Comparison of ENCODE assay signal across 13 cellular contexts in the genomic region with DNA sequence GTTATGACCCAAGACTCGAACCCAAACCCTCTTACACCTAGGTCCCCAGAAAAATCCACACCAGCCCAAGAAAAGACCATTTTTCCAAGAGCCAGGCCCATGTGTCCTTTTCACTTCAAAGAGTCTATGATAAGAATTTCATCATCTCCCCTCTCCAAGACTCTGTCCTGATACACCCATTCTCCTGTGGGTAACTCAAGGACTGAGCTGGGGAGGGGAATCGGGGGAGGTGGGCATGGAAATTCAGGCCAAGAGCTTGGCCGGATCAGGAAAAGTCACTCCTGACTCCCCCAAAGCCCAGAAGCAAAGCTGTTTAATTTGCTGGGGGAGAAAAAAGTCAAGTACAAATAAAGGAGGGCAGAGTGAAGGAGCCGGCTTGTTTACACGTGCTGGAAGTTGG. TPM values are rescaled to one million over a fixed set of nuclear protein-coding genes. Genes with fewer than 3 reads are reported as not detected.
DNase-seq lines count a peak whose midpoint lies in the region; ATAC-seq, FAIRE-seq and TF ChIP-seq lines count a peak whose summit lies in the region.
"Had no signal": no experiment of that assay in that cellular context is flagged by ENCODE, and none has a peak within 500 bp of the region (broad histone marks: within the 10 kb centered on the region; RNA-seq: fewer than 3 reads in every experiment).

No MANE protein-coding gene starts in this region.

- H3K27ac ChIP-seq in BLaER1: no peak overlapping the region
- peak overlapping the region; percentile 40 for H3K27ac ChIP-seq in HUES48 (ENCODE audit: low read depth, low read length)
- H3K27ac ChIP-seq in K562 (ENCODE audit: extremely low read depth, low read depth, low read length): no peak overlapping the region
- peak overlapping the region; percentile 18 for H3K27ac ChIP-seq in mesendoderm (ENCODE audit: low read depth, low read length)
- H3K27ac ChIP-seq: stomach had no signal

- peak overlapping the region; percentile 90 for H3K4me2 ChIP-seq in BLaER1
- peak overlapping the region; percentile 41; the same call in 1 of the 2 replicates for H3K4me2 ChIP-seq in K562 (ENCODE audit: insufficient read depth, low read length)
- H3K4me2 ChIP-seq in mesendoderm (ENCODE audit: low read length): peak overlapping the region; percentile 61

- TF ChIP-seq RAD21 in K562 (CRISPR knock-in tag; conservative IDR thresholded peaks at IDR 0.05 in 1 of 2, IDR thresholded peaks at IDR 0.05 in 1 of 2): no peak

- in situ Hi-C loops in K562 (cut with MboI): no loop called here

- peaks cover 37% of the 10 kb centered on the region for H3K79me1 ChIP-seq in mesendoderm (ENCODE audit: low read length)

- intact Hi-C loops in K562 (cut with micrococcal nuclease): loop anchor here (5.0 kb wide), 1 partner anchor 42 kb away; no protein-coding TSS in a partner anchor

- TF ChIP-seq EP300 in K562 (IDR thresholded peaks at IDR 0.05; ENCODE audit: low read length): no peak

- no peak for TF ChIP-seq CTCF in K562 (IDR thresholded peaks at IDR 0.05 in 2 of 3, conservative IDR thresholded peaks at IDR 0.05 in 1 of 3; ENCODE audit: insufficient read depth in 2 of 3, low read depth in 1 of 3, low read length in 3 of 3)

- H3K56ac ChIP-seq in mesendoderm (ENCODE audit: low read length): peak overlapping the region; percentile 75

- H2BK120ac ChIP-seq in mesendoderm (ENCODE audit: low read depth, low read length): no peak overlapping the region

- no peaks in the 10 kb centered on the region for H3K27me3 ChIP-seq in BLaER1
- H3K27me3 ChIP-seq in HUES48 (ENCODE audit: control insufficient read depth, insufficient read depth, low read length): no peaks in the 10 kb centered on the region
- H3K27me3 ChIP-seq in K562 (ENCODE audit: control insufficient read depth in 2 of 2, insufficient read depth in 2 of 2, low read length in 2 of 2): no peaks in the 10 kb centered on the region
- no peaks in the 10 kb centered on the region for H3K27me3 ChIP-seq in mesendoderm (ENCODE audit: insufficient read depth, low read length, poor library complexity)
- H3K27me3 ChIP-seq: stomach had no signal

- H3K36me3 ChIP-seq in BLaER1 (peaks cover 67% of the 10 kb centered on the region), HUES48 (ENCODE audit: control insufficient read depth, insufficient read depth, low read length) (peaks cover 51% of the 10 kb centered on the region), K562 (ENCODE audit: control insufficient read depth, insufficient read depth, low read length) (peaks cover 73% of the 10 kb centered on the region), mesendoderm (ENCODE audit: control insufficient read depth, insufficient read depth, low read length) (peaks cover 24% of the 10 kb centered on the region)

- peaks cover 84% of the 10 kb centered on the region for H4K20me1 ChIP-seq in BLaER1
- peaks cover 28% of the 10 kb centered on the region for H4K20me1 ChIP-seq in K562 (replicated peaks; ENCODE audit: control insufficient read depth, insufficient read depth, low read length)

- no peak overlapping the region for H2BK5ac ChIP-seq in mesendoderm (ENCODE audit: low read length)

- H3K4me3 ChIP-seq in BLaER1 (no peak overlapping the region), HUES48 (ENCODE audit: low read depth, low read length) (no peak overlapping the region), K562 (no peak overlapping the region), mesendoderm (ENCODE audit: low read length) (no peak overlapping the region)
- H3K4me3 ChIP-seq: prostate gland had no signal

- H3K4me1 ChIP-seq in BLaER1 (peaks cover 51% of the 10 kb centered on the region), HUES48 (ENCODE audit: control insufficient read depth, insufficient read depth, low read length) (peaks cover 24% of the 10 kb centered on the region), K562 (replicated peaks in 1 of 2; ENCODE audit: control insufficient read depth in 2 of 2, insufficient read depth in 2 of 2, low read length in 2 of 2) (peaks cover 36 to 39% of the 10 kb centered on the region in 2 experiments), mesendoderm (ENCODE audit: control insufficient read depth, low read depth, low read length) (peaks cover 41% of the 10 kb centered on the region)
- H3K4me1 ChIP-seq: prostate gland had no signal

- H3K23ac ChIP-seq in mesendoderm (ENCODE audit: low read length): no peak overlapping the region

- no peak overlapping the region for H2AFZ ChIP-seq in K562 (ENCODE audit: low read depth, low read length)

- FAIRE-seq in K562 (lab: Jason Lieb, UNC): no peak
- FAIRE-seq: TTC549 had no signal

- no peak overlapping the region for H4K5ac ChIP-seq in mesendoderm (ENCODE audit: low read length)

- BruUV-seq in K562 (replicated peaks; lab: Mats Ljungman, UMichigan): no TSS peak

- WGBS in K562 (ENCODE audit: insufficient coverage, low coverage, missing lambda C conversion rate): 71% methylated on average over 5 of the region's 5 CpGs
- WGBS in mesendoderm (ENCODE audit: extremely low coverage, insufficient coverage, low lambda C conversion rate): no CpG with 5 or more reads among the region's 5 CpGs

- POLR2A ChIA-PET in K562 (lab: Yijun Ruan, JAX): interaction anchor here (0.5 to 1.0 kb wide), 5 partner anchors 11 to 158 kb away, joined by 3 read pairs; partner anchors contain the start of genes DNAJC7 and KLHL11

- no peak for DNase-seq in K562 (ENCODE audit: extremely low read depth in 1 of 4, low spot score in 3 of 4)
- DNase-seq in mesendoderm: no peak
- DNase-seq in NCI-H748 (lab: John Stamatoyannopoulos, UW; ENCODE audit: unreplicated experiment): no peak
- DNase-seq in NCI-H2196 treated with DMSO at 0.1 percent for 48 hours (lab: John Stamatoyannopoulos, UW; ENCODE audit: unreplicated experiment): no peak
- no peak for DNase-seq in erythroblast (lab: John Stamatoyannopoulos, UW)
- DNase-seq in NCI-H446 (lab: John Stamatoyannopoulos, UW): no peak
- DNase-seq: activated CD4-positive, alpha-beta memory T cell treated with anti-CD3 and anti-CD28 coated beads for 36 hours; NCI-H1694; stomach had no signal

- CTCF ChIA-PET in K562 (lab: Yijun Ruan, JAX; ENCODE audit: low intra/inter-chr PET ratio): interaction anchor here (0.6 kb wide), 1 partner anchor 269 kb away, joined by 4 read pairs; no protein-coding TSS in a partner anchor

- peaks cover 10% of the 10 kb centered on the region for H3K9me1 ChIP-seq in K562 (ENCODE audit: control insufficient read depth, insufficient read depth, low read length)

- no peak overlapping the region for H3K4ac ChIP-seq in mesendoderm (ENCODE audit: low read depth, low read length)

- H3K9ac ChIP-seq in BLaER1 (peak overlapping the region; percentile 56; the same call in 1 of the 2 replicates), HUES48 (ENCODE audit: low read depth, low read length) (no peak overlapping the region), K562 (ENCODE audit: insufficient read depth in 1 of 2, low read depth in 2 of 2, low read length in 2 of 2) (peak overlapping the region; percentile 27 to 73; a peak in 3 of 4 replicates), mesendoderm (ENCODE audit: low read length) (peak overlapping the region; percentile 60)

- H3K9me3 ChIP-seq in BLaER1: no peaks in the 10 kb centered on the region
- H3K9me3 ChIP-seq in HUES48 (ENCODE audit: control insufficient read depth, insufficient read depth, low read length): no peaks in the 10 kb centered on the region
- H3K9me3 ChIP-seq in K562 (replicated peaks; ENCODE audit: control insufficient read depth, insufficient read depth, low read depth, low read length): no peaks in the 10 kb centered on the region
- H3K9me3 ChIP-seq: prostate gland, stomach had no signal

- no peak for ATAC-seq in K562

- TF ChIP-seq POLR2A in K562 (conservative IDR thresholded peaks at IDR 0.05) (no peak), erythroblast (IDR thresholded peaks at IDR 0.05; ENCODE audit: low read length) (no peak)

- peaks cover 68% of the 10 kb centered on the region for H3K79me2 ChIP-seq in K562 (ENCODE audit: control insufficient read depth, insufficient read depth, low read length)
- H3K79me2 ChIP-seq in mesendoderm (ENCODE audit: control insufficient read depth, insufficient read depth, low read length): peaks cover 81% of the 10 kb centered on the region

- H4K8ac ChIP-seq in mesendoderm (ENCODE audit: low read depth, low read length): no peak overlapping the region

- peak overlapping the region; percentile 18 for H2AK5ac ChIP-seq in mesendoderm (ENCODE audit: low read length)

- H3K18ac ChIP-seq in mesendoderm (ENCODE audit: low read length): no peak overlapping the region

- no peak overlapping the region for H2BK15ac ChIP-seq in mesendoderm (replicated peaks; ENCODE audit: low read depth)

RNA-seq across cellular contexts. Expression of gene ACLY, which starts 3.7 kb away (rescaled TPM):
- total RNA-seq in K562 (2011; cell fraction: chromatin; rRNA removed; ENCODE audit: low replicate concordance): 153 and 277 TPM in 2 replicates
- total RNA-seq in K562 (2011; cell fraction: nucleolus; rRNA removed): 161 TPM in 2 replicates
- 163 and 174 TPM in 2 replicates for total RNA-seq in K562 (2011; cell fraction: nucleoplasm; rRNA removed)
- total RNA-seq in K562 (2014; rRNA removed) (114 and 123 TPM in 2 replicates), K562 (2014; rRNA removed; fragmentation: Illumina TruSeq; extraction: Trizol) (112 and 125 TPM in 2 replicates), K562 (2015; rRNA removed; fragmentation: Illumina TruSeq; extraction: Trizol) (129 and 131 TPM in 2 replicates), K562 (2021) (261 and 280 TPM in 2 replicates)
- polyA plus RNA-seq in K562 (2011; rRNA removed) (163 and 165 TPM in 2 replicates), K562 (2014; fragmentation: Illumina TruSeq; extraction: Trizol) (194 and 206 TPM in 2 replicates), K562 (2014; fragmentation: Nextera tagmentation; extraction: Ambion mirVana) (10 to 100 TPM; 42.9 to 58.5 TPM), K562 (2014; rRNA removed) (120 and 129 TPM in 2 replicates)
- polyA plus RNA-seq in K562 (2011; cell fraction: cytosol; rRNA removed): 156 and 184 TPM in 2 replicates
- polyA plus RNA-seq in K562 (2011; cell fraction: nucleus; rRNA removed): 114 and 149 TPM in 2 replicates
- polyA plus RNA-seq in K562 (2012): 94.5 and 161 TPM in 2 replicates
- polyA minus RNA-seq in K562 (2011; rRNA and poly(A)+ RNA removed): 244 and 312 TPM in 2 replicates
- 258 TPM in 2 replicates for polyA minus RNA-seq in K562 (2011; cell fraction: cytosol; rRNA and poly(A)+ RNA removed)
- polyA minus RNA-seq in K562 (2011; cell fraction: nucleus; rRNA and poly(A)+ RNA removed): 49.9 and 63.5 TPM in 2 replicates
- 188 TPM for polyA plus RNA-seq in mesendoderm (2013, experiment 1 of 2)
- polyA plus RNA-seq in mesendoderm (2013, experiment 2 of 2): 192 TPM

RNA-seq across cellular contexts. Expression of gene ODAD4, which starts 15.4 kb away (rescaled TPM):
- 2.3 and 4.6 TPM in 2 replicates for total RNA-seq in K562 (2011; cell fraction: chromatin; rRNA removed; ENCODE audit: low replicate concordance)
- 0.67 and 2.2 TPM in 2 replicates for total RNA-seq in K562 (2011; cell fraction: nucleolus; rRNA removed)
- 1.8 TPM in 2 replicates for total RNA-seq in K562 (2011; cell fraction: nucleoplasm; rRNA removed)
- total RNA-seq in K562 (2014; rRNA removed) (0.09 and 0.24 TPM in 2 replicates), K562 (2014; rRNA removed; fragmentation: Illumina TruSeq; extraction: Trizol) (0.70 and 0.98 TPM in 2 replicates), K562 (2015; rRNA removed; fragmentation: Illumina TruSeq; extraction: Trizol) (0.45 and 0.51 TPM in 2 replicates), K562 (2021) (0.11 and 0.75 TPM in 2 replicates)
- polyA plus RNA-seq in K562 (2011; rRNA removed) (0.05 and 0.35 TPM in 2 replicates), K562 (2014; fragmentation: Illumina TruSeq; extraction: Trizol) (0.57 and 0.67 TPM in 2 replicates), K562 (2014; fragmentation: Nextera tagmentation; extraction: Ambion mirVana) (under 1 TPM; 0.30 to 0.81 TPM), K562 (2014; rRNA removed) (0.22 and 0.49 TPM in 2 replicates)
- 0.09 TPM in 2 replicates for polyA plus RNA-seq in K562 (2011; cell fraction: cytosol; rRNA removed)
- 0.32 and 0.44 TPM in 2 replicates for polyA plus RNA-seq in K562 (2011; cell fraction: nucleus; rRNA removed)
- polyA plus RNA-seq in K562 (2012): 0.35 and 1.6 TPM in 2 replicates
- 0.54 and 0.63 TPM in 2 replicates for polyA minus RNA-seq in K562 (2011; rRNA and poly(A)+ RNA removed)
- polyA minus RNA-seq in K562 (2011; cell fraction: cytosol; rRNA and poly(A)+ RNA removed): not detected in 2 replicates
- polyA minus RNA-seq in K562 (2011; cell fraction: nucleus; rRNA and poly(A)+ RNA removed): 0.54 and 1.00 TPM in 2 replicates
- 0.63 TPM for polyA plus RNA-seq in mesendoderm (2013, experiment 1 of 2)
- polyA plus RNA-seq in mesendoderm (2013, experiment 2 of 2): 0.94 TPM

RNA-seq across cellular contexts. Expression of gene KLHL11, which starts 49.8 kb away (rescaled TPM):
- 17.7 and 34.3 TPM in 2 replicates for total RNA-seq in K562 (2011; cell fraction: chromatin; rRNA removed; ENCODE audit: low replicate concordance)
- total RNA-seq in K562 (2011; cell fraction: nucleolus; rRNA removed): 11.2 and 16.2 TPM in 2 replicates
- 12.0 and 16.3 TPM in 2 replicates for total RNA-seq in K562 (2011; cell fraction: nucleoplasm; rRNA removed)
- total RNA-seq in K562 (2014; rRNA removed) (15.8 and 16.0 TPM in 2 replicates), K562 (2014; rRNA removed; fragmentation: Illumina TruSeq; extraction: Trizol) (14.8 and 17.4 TPM in 2 replicates), K562 (2015; rRNA removed; fragmentation: Illumina TruSeq; extraction: Trizol) (16.8 and 17.0 TPM in 2 replicates), K562 (2021) (12.4 and 13.8 TPM in 2 replicates)
- polyA plus RNA-seq in K562 (2011; rRNA removed) (6.1 and 10.3 TPM in 2 replicates), K562 (2014; fragmentation: Illumina TruSeq; extraction: Trizol) (3.0 and 3.5 TPM in 2 replicates), K562 (2014; fragmentation: Nextera tagmentation; extraction: Ambion mirVana) (under 1 TPM; 0.20 to 0.28 TPM), K562 (2014; rRNA removed) (5.0 and 5.2 TPM in 2 replicates)
- 4.1 and 5.8 TPM in 2 replicates for polyA plus RNA-seq in K562 (2011; cell fraction: cytosol; rRNA removed)
- 2.9 and 3.2 TPM in 2 replicates for polyA plus RNA-seq in K562 (2011; cell fraction: nucleus; rRNA removed)
- 1.4 TPM in 2 replicates for polyA plus RNA-seq in K562 (2012)
- 35.7 and 66.8 TPM in 2 replicates for polyA minus RNA-seq in K562 (2011; rRNA and poly(A)+ RNA removed)
- polyA minus RNA-seq in K562 (2011; cell fraction: cytosol; rRNA and poly(A)+ RNA removed): 9.8 and 21.5 TPM in 2 replicates
- 4.6 and 6.0 TPM in 2 replicates for polyA minus RNA-seq in K562 (2011; cell fraction: nucleus; rRNA and poly(A)+ RNA removed)
- 3.1 TPM for polyA plus RNA-seq in mesendoderm (2013, experiment 1 of 2)
- polyA plus RNA-seq in mesendoderm (2013, experiment 2 of 2): 2.8 TPM

RNA-seq across cellular contexts. Expression of gene CNP, which starts 51.6 kb away (rescaled TPM):
- total RNA-seq in K562 (2011; cell fraction: chromatin; rRNA removed; ENCODE audit: low replicate concordance): 33.1 and 94.9 TPM in 2 replicates
- total RNA-seq in K562 (2011; cell fraction: nucleolus; rRNA removed): 31.3 and 42.9 TPM in 2 replicates
- total RNA-seq in K562 (2011; cell fraction: nucleoplasm; rRNA removed): 37.7 and 39.6 TPM in 2 replicates
- 45.4 and 45.8 TPM in 2 replicates for total RNA-seq in K562 (2014; rRNA removed)
- total RNA-seq in K562 (2014; rRNA removed; fragmentation: Illumina TruSeq; extraction: Trizol): 15.9 and 18.6 TPM in 2 replicates
- total RNA-seq in K562 (2015; rRNA removed; fragmentation: Illumina TruSeq; extraction: Trizol): 31.8 and 32.1 TPM in 2 replicates
- total RNA-seq in K562 (2021): 49.4 and 52.0 TPM in 2 replicates
- 15.5 and 20.7 TPM in 2 replicates for polyA plus RNA-seq in K562 (2011; rRNA removed)
- 11.4 and 24.5 TPM in 2 replicates for polyA plus RNA-seq in K562 (2011; cell fraction: cytosol; rRNA removed)
- 10.2 and 21.9 TPM in 2 replicates for polyA plus RNA-seq in K562 (2011; cell fraction: nucleus; rRNA removed)
- 30.0 and 34.8 TPM in 2 replicates for polyA plus RNA-seq in K562 (2012)
- 33.2 and 37.5 TPM in 2 replicates for polyA plus RNA-seq in K562 (2014; fragmentation: Illumina TruSeq; extraction: Trizol)
- polyA plus RNA-seq in K562 (2014; fragmentation: Nextera tagmentation; extraction: Ambion mirVana): 1 to 10 TPM; 1.7 to 3.8 TPM
- polyA plus RNA-seq in K562 (2014; rRNA removed): 29.1 and 30.2 TPM in 2 replicates
- 19.5 and 44.8 TPM in 2 replicates for polyA minus RNA-seq in K562 (2011; rRNA and poly(A)+ RNA removed)
- 36.4 and 44.8 TPM in 2 replicates for polyA minus RNA-seq in K562 (2011; cell fraction: cytosol; rRNA and poly(A)+ RNA removed)
- polyA minus RNA-seq in K562 (2011; cell fraction: nucleus; rRNA and poly(A)+ RNA removed): 11.0 and 11.9 TPM in 2 replicates
- 21.5 TPM for polyA plus RNA-seq in mesendoderm (2013, experiment 1 of 2)
- polyA plus RNA-seq in mesendoderm (2013, experiment 2 of 2): 21.6 TPM

Comparison
In these comparisons a context has a peak if more than half of its experiments do, and no peak if none do; other contexts are left out.
1. H3K27ac ChIP-seq: peak in HUES48 (single experiment) and mesendoderm (single experiment); none in BLaER1 (single experiment) and K562 (single experiment).
2. Peak in every context shown above with its lines, with median percentiles within 50 percentile points of each other: H3K4me2 ChIP-seq.